Comparison of ENCODE assay signal across 3 cellular contexts in the genomic region with DNA sequence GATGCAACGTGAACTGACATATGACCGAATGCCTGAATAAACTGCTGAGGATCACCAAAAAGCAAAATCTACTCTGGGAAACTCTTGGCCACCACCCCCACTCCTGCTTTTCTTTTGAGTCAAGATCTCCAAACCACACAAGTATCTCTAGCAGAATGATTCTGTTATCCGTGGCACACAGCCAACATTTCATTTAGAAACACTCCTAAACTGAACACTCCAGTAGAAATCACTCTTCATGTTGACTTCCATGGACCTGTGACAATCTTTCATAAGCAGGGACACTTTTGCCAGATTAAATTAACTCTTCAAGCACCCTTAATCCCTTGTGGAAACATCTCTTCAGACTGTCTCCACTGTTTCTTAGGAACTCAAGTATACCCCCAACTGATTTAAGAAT.
TF ChIP-seq lines count a peak whose summit lies in the region.

No MANE protein-coding gene starts in this region.

TF ChIP-seq in HEK293, 187 proteins besides CTCF, POLR2A, EP300 and RAD21 (continued from another document and continues in another):
- TF ChIP-seq, protein P1, sequence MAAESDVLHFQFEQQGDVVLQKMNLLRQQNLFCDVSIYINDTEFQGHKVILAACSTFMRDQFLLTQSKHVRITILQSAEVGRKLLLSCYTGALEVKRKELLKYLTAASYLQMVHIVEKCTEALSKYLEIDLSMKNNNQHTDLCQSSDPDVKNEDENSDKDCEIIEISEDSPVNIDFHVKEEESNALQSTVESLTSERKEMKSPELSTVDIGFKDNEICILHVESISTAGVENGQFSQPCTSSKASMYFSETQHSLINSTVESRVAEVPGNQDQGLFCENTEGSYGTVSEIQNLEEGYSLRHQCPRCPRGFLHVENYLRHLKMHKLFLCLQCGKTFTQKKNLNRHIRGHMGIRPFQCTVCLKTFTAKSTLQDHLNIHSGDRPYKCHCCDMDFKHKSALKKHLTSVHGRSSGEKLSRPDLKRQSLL (tag by site-specific recombination; IDR thresholded peaks at IDR 0.05), result no peak
- TF ChIP-seq, protein P2, sequence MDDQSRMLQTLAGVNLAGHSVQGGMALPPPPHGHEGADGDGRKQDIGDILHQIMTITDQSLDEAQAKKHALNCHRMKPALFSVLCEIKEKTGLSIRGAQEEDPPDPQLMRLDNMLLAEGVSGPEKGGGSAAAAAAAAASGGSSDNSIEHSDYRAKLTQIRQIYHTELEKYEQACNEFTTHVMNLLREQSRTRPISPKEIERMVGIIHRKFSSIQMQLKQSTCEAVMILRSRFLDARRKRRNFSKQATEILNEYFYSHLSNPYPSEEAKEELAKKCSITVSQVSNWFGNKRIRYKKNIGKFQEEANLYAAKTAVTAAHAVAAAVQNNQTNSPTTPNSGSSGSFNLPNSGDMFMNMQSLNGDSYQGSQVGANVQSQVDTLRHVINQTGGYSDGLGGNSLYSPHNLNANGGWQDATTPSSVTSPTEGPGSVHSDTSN (CRISPR knock-in tag; IDR thresholded peaks at IDR 0.05), result no peak
- TF ChIP-seq, protein P3, sequence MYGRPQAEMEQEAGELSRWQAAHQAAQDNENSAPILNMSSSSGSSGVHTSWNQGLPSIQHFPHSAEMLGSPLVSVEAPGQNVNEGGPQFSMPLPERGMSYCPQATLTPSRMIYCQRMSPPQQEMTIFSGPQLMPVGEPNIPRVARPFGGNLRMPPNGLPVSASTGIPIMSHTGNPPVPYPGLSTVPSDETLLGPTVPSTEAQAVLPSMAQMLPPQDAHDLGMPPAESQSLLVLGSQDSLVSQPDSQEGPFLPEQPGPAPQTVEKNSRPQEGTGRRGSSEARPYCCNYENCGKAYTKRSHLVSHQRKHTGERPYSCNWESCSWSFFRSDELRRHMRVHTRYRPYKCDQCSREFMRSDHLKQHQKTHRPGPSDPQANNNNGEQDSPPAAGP (tag by site-specific recombination; IDR thresholded peaks at IDR 0.05), result no peak
- TF ChIP-seq ZBTB17 (tag by site-specific recombination; IDR thresholded peaks at IDR 0.05) (peak; percentile 72), ZNF174 (tag by site-specific recombination; IDR thresholded peaks at IDR 0.05) (no peak), OSR2 (tag by site-specific recombination; IDR thresholded peaks at IDR 0.05) (peak; percentile 88), ZNF366 (tag by site-specific recombination; conservative IDR thresholded peaks at IDR 0.05) (no peak), OVOL3 (tag by site-specific recombination; IDR thresholded peaks at IDR 0.05) (0 out of 2 replicates have a peak, but pooled peaks have one; percentile 30), ZNF658 (tag by site-specific recombination; IDR thresholded peaks at IDR 0.05) (no peak), ZNF292 (tag by site-specific recombination; IDR thresholded peaks at IDR 0.05; ENCODE audit: borderline replicate concordance, low read depth) (no peak), ZNF624 (tag by site-specific recombination; IDR thresholded peaks at IDR 0.05) (no peak), FEZF1 (tag by site-specific recombination; IDR thresholded peaks at IDR 0.05) (peak; percentile 51; the same call in 1 of the 2 replicates), ZNF558 (tag by site-specific recombination; IDR thresholded peaks at IDR 0.05) (no peak), GLI2 (tag by site-specific recombination; IDR thresholded peaks at IDR 0.05; ENCODE audit: borderline replicate concordance, low read depth) (no peak), ZNF214 (tag by site-specific recombination; IDR thresholded peaks at IDR 0.05; ENCODE audit: borderline replicate concordance) (no peak), SCRT2 (tag by site-specific recombination; IDR thresholded peaks at IDR 0.05) (no peak)
- TF ChIP-seq, protein P4, sequence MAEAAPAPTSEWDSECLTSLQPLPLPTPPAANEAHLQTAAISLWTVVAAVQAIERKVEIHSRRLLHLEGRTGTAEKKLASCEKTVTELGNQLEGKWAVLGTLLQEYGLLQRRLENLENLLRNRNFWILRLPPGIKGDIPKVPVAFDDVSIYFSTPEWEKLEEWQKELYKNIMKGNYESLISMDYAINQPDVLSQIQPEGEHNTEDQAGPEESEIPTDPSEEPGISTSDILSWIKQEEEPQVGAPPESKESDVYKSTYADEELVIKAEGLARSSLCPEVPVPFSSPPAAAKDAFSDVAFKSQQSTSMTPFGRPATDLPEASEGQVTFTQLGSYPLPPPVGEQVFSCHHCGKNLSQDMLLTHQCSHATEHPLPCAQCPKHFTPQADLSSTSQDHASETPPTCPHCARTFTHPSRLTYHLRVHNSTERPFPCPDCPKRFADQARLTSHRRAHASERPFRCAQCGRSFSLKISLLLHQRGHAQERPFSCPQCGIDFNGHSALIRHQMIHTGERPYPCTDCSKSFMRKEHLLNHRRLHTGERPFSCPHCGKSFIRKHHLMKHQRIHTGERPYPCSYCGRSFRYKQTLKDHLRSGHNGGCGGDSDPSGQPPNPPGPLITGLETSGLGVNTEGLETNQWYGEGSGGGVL (tag by site-specific recombination; IDR thresholded peaks at IDR 0.05), result no peak

TF ChIP-seq in GM12878, 131 proteins besides CTCF, POLR2A, EP300 and RAD21 (continued from another document and continues in another):
- TF ChIP-seq, protein P5, sequence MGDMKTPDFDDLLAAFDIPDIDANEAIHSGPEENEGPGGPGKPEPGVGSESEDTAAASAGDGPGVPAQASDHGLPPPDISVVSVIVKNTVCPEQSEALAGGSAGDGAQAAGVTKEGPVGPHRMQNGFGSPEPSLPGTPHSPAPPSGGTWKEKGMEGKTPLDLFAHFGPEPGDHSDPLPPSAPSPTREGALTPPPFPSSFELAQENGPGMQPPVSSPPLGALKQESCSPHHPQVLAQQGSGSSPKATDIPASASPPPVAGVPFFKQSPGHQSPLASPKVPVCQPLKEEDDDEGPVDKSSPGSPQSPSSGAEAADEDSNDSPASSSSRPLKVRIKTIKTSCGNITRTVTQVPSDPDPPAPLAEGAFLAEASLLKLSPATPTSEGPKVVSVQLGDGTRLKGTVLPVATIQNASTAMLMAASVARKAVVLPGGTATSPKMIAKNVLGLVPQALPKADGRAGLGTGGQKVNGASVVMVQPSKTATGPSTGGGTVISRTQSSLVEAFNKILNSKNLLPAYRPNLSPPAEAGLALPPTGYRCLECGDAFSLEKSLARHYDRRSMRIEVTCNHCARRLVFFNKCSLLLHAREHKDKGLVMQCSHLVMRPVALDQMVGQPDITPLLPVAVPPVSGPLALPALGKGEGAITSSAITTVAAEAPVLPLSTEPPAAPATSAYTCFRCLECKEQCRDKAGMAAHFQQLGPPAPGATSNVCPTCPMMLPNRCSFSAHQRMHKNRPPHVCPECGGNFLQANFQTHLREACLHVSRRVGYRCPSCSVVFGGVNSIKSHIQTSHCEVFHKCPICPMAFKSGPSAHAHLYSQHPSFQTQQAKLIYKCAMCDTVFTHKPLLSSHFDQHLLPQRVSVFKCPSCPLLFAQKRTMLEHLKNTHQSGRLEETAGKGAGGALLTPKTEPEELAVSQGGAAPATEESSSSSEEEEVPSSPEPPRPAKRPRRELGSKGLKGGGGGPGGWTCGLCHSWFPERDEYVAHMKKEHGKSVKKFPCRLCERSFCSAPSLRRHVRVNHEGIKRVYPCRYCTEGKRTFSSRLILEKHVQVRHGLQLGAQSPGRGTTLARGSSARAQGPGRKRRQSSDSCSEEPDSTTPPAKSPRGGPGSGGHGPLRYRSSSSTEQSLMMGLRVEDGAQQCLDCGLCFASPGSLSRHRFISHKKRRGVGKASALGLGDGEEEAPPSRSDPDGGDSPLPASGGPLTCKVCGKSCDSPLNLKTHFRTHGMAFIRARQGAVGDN (IDR thresholded peaks at IDR 0.05), result no peak
- TF ChIP-seq, protein P6, sequence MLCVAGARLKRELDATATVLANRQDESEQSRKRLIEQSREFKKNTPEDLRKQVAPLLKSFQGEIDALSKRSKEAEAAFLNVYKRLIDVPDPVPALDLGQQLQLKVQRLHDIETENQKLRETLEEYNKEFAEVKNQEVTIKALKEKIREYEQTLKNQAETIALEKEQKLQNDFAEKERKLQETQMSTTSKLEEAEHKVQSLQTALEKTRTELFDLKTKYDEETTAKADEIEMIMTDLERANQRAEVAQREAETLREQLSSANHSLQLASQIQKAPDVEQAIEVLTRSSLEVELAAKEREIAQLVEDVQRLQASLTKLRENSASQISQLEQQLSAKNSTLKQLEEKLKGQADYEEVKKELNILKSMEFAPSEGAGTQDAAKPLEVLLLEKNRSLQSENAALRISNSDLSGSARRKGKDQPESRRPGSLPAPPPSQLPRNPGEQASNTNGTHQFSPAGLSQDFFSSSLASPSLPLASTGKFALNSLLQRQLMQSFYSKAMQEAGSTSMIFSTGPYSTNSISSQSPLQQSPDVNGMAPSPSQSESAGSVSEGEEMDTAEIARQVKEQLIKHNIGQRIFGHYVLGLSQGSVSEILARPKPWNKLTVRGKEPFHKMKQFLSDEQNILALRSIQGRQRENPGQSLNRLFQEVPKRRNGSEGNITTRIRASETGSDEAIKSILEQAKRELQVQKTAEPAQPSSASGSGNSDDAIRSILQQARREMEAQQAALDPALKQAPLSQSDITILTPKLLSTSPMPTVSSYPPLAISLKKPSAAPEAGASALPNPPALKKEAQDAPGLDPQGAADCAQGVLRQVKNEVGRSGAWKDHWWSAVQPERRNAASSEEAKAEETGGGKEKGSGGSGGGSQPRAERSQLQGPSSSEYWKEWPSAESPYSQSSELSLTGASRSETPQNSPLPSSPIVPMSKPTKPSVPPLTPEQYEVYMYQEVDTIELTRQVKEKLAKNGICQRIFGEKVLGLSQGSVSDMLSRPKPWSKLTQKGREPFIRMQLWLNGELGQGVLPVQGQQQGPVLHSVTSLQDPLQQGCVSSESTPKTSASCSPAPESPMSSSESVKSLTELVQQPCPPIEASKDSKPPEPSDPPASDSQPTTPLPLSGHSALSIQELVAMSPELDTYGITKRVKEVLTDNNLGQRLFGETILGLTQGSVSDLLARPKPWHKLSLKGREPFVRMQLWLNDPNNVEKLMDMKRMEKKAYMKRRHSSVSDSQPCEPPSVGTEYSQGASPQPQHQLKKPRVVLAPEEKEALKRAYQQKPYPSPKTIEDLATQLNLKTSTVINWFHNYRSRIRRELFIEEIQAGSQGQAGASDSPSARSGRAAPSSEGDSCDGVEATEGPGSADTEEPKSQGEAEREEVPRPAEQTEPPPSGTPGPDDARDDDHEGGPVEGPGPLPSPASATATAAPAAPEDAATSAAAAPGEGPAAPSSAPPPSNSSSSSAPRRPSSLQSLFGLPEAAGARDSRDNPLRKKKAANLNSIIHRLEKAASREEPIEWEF (IDR thresholded peaks at IDR 0.05; ENCODE audit: insufficient replicate concordance, low read depth, low read length), result no peak

TF ChIP-seq in WTC11, 78 proteins besides CTCF, POLR2A, EP300 and RAD21 (continued from another document and continues in another):
- TF ChIP-seq, protein P7, sequence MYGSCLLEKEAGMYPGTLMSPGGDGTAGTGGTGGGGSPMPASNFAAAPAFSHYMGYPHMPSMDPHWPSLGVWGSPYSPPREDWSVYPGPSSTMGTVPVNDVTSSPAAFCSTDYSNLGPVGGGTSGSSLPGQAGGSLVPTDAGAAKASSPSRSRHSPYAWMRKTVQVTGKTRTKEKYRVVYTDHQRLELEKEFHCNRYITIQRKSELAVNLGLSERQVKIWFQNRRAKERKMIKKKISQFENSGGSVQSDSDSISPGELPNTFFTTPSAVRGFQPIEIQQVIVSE (CRISPR knock-in tag; IDR thresholded peaks at IDR 0.05; ENCODE audit: borderline replicate concordance), result no peak
- TF ChIP-seq, protein P8, sequence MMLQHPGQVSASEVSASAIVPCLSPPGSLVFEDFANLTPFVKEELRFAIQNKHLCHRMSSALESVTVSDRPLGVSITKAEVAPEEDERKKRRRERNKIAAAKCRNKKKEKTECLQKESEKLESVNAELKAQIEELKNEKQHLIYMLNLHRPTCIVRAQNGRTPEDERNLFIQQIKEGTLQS (CRISPR knock-in tag; conservative IDR thresholded peaks at IDR 0.05), result no peak
- TF ChIP-seq, protein P9, sequence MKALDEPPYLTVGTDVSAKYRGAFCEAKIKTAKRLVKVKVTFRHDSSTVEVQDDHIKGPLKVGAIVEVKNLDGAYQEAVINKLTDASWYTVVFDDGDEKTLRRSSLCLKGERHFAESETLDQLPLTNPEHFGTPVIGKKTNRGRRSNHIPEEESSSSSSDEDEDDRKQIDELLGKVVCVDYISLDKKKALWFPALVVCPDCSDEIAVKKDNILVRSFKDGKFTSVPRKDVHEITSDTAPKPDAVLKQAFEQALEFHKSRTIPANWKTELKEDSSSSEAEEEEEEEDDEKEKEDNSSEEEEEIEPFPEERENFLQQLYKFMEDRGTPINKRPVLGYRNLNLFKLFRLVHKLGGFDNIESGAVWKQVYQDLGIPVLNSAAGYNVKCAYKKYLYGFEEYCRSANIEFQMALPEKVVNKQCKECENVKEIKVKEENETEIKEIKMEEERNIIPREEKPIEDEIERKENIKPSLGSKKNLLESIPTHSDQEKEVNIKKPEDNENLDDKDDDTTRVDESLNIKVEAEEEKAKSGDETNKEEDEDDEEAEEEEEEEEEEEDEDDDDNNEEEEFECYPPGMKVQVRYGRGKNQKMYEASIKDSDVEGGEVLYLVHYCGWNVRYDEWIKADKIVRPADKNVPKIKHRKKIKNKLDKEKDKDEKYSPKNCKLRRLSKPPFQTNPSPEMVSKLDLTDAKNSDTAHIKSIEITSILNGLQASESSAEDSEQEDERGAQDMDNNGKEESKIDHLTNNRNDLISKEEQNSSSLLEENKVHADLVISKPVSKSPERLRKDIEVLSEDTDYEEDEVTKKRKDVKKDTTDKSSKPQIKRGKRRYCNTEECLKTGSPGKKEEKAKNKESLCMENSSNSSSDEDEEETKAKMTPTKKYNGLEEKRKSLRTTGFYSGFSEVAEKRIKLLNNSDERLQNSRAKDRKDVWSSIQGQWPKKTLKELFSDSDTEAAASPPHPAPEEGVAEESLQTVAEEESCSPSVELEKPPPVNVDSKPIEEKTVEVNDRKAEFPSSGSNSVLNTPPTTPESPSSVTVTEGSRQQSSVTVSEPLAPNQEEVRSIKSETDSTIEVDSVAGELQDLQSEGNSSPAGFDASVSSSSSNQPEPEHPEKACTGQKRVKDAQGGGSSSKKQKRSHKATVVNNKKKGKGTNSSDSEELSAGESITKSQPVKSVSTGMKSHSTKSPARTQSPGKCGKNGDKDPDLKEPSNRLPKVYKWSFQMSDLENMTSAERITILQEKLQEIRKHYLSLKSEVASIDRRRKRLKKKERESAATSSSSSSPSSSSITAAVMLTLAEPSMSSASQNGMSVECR (CRISPR knock-in tag; IDR thresholded peaks at IDR 0.05; ENCODE audit: borderline replicate concordance), result no peak
- no peak for TF ChIP-seq RORB (CRISPR knock-in tag; IDR thresholded peaks at IDR 0.05)
- TF ChIP-seq, protein P10, sequence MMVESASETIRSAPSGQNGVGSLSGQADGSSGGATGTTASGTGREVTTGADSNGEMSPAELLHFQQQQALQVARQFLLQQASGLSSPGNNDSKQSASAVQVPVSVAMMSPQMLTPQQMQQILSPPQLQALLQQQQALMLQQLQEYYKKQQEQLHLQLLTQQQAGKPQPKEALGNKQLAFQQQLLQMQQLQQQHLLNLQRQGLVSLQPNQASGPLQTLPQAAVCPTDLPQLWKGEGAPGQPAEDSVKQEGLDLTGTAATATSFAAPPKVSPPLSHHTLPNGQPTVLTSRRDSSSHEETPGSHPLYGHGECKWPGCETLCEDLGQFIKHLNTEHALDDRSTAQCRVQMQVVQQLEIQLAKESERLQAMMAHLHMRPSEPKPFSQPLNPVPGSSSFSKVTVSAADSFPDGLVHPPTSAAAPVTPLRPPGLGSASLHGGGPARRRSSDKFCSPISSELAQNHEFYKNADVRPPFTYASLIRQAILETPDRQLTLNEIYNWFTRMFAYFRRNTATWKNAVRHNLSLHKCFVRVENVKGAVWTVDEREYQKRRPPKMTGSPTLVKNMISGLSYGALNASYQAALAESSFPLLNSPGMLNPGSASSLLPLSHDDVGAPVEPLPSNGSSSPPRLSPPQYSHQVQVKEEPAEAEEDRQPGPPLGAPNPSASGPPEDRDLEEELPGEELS (CRISPR knock-in tag; IDR thresholded peaks at IDR 0.05), result no peak
